Comparison of ENCODE assay signal across 1 cellular context in the genomic region with DNA sequence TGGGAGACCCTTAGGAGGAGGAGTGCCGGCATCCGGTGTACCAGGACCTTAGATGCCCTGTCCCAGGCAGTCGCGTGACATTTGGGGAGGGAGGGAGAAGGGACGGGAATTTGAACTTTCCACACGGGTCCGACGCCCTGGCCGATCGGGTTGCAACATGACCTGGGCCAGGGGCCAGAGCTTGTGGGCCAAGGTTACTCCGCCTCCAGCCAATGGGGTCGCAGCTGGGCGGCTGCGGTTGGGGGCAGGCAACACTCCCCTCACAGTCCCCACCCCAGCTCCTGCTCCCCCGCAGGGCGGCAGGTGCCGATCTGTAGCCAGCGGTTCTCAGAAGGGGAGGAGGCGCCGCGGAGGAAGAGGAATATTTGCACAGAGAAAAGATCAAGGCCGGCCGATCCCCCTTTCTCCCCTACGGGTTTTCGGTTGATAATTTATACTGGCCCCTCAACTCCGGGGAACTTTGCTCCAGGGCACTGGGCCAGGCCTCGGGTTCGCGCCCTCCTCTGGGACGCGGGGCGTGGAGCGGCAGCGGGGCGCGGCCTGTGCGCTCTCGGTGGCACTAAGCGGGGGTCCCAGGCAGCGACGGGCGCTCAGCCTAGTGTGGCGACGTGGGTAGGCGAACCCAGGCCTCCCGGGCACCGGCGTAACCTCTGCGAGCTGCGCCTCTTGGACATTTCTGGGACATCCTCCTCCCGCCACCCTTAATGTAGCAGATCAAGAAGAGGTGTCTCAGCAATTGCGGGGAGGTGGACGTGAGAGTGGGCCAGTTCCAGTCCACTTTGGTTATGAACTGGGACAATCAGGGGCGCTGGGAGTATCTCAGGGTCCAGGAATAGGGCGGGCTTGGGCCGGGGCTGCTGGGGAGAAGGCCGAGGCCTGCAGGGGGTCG.
A peak's percentile ranks its signal among the peaks of the same experiment; 100 is the strongest.
TF ChIP-seq lines count a peak whose summit lies in the region.

No MANE protein-coding gene starts in this region.

TF ChIP-seq in HepG2, 621 proteins besides CTCF, POLR2A, EP300 and RAD21 (continued from another document and continues in another):
- TF ChIP-seq YEATS2 (CRISPR knock-in tag; IDR thresholded peaks at IDR 0.05; ENCODE audit: borderline replicate concordance) = no peak
- no peak; the same call in 1 of the 2 replicates for TF ChIP-seq ZNF546 (CRISPR knock-in tag; conservative IDR thresholded peaks at IDR 0.05)
- TF ChIP-seq KLF16 (CRISPR knock-in tag; IDR thresholded peaks at IDR 0.05) = peak in 1 of 2 experiments; percentile 74; a peak in 2 of 4 replicates
- TF ChIP-seq, protein P1, sequence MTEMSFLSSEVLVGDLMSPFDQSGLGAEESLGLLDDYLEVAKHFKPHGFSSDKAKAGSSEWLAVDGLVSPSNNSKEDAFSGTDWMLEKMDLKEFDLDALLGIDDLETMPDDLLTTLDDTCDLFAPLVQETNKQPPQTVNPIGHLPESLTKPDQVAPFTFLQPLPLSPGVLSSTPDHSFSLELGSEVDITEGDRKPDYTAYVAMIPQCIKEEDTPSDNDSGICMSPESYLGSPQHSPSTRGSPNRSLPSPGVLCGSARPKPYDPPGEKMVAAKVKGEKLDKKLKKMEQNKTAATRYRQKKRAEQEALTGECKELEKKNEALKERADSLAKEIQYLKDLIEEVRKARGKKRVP (CRISPR knock-in tag; IDR thresholded peaks at IDR 0.05) = peak in 1 of 2 experiments; percentile 86; a peak in 2 of 4 replicates
- TF ChIP-seq RFX3 (CRISPR knock-in tag; IDR thresholded peaks at IDR 0.05) = no peak
- TF ChIP-seq SALL1 (CRISPR knock-in tag; IDR thresholded peaks at IDR 0.05) = peak; percentile 91
- TF ChIP-seq, protein P2, sequence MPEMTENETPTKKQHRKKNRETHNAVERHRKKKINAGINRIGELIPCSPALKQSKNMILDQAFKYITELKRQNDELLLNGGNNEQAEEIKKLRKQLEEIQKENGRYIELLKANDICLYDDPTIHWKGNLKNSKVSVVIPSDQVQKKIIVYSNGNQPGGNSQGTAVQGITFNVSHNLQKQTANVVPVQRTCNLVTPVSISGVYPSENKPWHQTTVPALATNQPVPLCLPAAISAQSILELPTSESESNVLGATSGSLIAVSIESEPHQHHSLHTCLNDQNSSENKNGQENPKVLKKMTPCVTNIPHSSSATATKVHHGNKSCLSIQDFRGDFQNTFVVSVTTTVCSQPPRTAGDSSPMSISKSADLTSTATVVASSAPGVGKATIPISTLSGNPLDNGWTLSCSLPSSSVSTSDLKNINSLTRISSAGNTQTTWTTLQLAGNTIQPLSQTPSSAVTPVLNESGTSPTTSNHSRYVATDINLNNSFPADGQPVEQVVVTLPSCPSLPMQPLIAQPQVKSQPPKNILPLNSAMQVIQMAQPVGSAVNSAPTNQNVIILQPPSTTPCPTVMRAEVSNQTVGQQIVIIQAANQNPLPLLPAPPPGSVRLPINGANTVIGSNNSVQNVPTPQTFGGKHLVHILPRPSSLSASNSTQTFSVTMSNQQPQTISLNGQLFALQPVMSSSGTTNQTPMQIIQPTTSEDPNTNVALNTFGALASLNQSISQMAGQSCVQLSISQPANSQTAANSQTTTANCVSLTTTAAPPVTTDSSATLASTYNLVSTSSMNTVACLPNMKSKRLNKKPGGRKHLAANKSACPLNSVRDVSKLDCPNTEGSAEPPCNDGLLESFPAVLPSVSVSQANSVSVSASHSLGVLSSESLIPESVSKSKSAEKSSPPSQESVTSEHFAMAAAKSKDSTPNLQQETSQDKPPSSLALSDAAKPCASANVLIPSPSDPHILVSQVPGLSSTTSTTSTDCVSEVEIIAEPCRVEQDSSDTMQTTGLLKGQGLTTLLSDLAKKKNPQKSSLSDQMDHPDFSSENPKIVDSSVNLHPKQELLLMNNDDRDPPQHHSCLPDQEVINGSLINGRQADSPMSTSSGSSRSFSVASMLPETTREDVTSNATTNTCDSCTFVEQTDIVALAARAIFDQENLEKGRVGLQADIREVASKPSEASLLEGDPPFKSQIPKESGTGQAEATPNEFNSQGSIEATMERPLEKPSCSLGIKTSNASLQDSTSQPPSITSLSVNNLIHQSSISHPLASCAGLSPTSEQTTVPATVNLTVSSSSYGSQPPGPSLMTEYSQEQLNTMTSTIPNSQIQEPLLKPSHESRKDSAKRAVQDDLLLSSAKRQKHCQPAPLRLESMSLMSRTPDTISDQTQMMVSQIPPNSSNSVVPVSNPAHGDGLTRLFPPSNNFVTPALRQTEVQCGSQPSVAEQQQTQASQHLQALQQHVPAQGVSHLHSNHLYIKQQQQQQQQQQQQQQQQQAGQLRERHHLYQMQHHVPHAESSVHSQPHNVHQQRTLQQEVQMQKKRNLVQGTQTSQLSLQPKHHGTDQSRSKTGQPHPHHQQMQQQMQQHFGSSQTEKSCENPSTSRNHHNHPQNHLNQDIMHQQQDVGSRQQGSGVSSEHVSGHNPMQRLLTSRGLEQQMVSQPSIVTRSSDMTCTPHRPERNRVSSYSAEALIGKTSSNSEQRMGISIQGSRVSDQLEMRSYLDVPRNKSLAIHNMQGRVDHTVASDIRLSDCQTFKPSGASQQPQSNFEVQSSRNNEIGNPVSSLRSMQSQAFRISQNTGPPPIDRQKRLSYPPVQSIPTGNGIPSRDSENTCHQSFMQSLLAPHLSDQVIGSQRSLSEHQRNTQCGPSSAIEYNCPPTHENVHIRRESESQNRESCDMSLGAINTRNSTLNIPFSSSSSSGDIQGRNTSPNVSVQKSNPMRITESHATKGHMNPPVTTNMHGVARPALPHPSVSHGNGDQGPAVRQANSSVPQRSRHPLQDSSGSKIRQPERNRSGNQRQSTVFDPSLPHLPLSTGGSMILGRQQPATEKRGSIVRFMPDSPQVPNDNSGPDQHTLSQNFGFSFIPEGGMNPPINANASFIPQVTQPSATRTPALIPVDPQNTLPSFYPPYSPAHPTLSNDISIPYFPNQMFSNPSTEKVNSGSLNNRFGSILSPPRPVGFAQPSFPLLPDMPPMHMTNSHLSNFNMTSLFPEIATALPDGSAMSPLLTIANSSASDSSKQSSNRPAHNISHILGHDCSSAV (CRISPR knock-in tag; IDR thresholded peaks at IDR 0.05; ENCODE audit: borderline replicate concordance) = no peak
- TF ChIP-seq ZNF484 (CRISPR knock-in tag; IDR thresholded peaks at IDR 0.05; ENCODE audit: borderline replicate concordance, low read depth) = 0 out of 2 replicates have a peak, but pooled peaks have one; percentile 19
- no peak for TF ChIP-seq TSC22D2 (CRISPR knock-in tag; IDR thresholded peaks at IDR 0.05; ENCODE audit: borderline replicate concordance)
- TF ChIP-seq NFATC3 (CRISPR knock-in tag; IDR thresholded peaks at IDR 0.05) = no peak
- TF ChIP-seq, protein P3, sequence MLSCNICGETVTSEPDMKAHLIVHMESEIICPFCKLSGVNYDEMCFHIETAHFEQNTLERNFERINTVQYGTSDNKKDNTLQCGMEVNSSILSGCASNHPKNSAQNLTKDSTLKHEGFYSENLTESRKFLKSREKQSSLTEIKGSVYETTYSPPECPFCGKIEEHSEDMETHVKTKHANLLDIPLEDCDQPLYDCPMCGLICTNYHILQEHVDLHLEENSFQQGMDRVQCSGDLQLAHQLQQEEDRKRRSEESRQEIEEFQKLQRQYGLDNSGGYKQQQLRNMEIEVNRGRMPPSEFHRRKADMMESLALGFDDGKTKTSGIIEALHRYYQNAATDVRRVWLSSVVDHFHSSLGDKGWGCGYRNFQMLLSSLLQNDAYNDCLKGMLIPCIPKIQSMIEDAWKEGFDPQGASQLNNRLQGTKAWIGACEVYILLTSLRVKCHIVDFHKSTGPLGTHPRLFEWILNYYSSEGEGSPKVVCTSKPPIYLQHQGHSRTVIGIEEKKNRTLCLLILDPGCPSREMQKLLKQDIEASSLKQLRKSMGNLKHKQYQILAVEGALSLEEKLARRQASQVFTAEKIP (CRISPR knock-in tag; IDR thresholded peaks at IDR 0.05; ENCODE audit: borderline replicate concordance) = no peak
- peak; percentile 58 for TF ChIP-seq TAF15 (IDR thresholded peaks at IDR 0.05; ENCODE audit: low read depth, low read length, poor library complexity, severe bottlenecking)
- TF ChIP-seq, protein P4, sequence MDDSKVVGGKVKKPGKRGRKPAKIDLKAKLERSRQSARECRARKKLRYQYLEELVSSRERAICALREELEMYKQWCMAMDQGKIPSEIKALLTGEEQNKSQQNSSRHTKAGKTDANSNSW (CRISPR knock-in tag; IDR thresholded peaks at IDR 0.05; ENCODE audit: borderline replicate concordance) = no peak
- TF ChIP-seq, protein P5, sequence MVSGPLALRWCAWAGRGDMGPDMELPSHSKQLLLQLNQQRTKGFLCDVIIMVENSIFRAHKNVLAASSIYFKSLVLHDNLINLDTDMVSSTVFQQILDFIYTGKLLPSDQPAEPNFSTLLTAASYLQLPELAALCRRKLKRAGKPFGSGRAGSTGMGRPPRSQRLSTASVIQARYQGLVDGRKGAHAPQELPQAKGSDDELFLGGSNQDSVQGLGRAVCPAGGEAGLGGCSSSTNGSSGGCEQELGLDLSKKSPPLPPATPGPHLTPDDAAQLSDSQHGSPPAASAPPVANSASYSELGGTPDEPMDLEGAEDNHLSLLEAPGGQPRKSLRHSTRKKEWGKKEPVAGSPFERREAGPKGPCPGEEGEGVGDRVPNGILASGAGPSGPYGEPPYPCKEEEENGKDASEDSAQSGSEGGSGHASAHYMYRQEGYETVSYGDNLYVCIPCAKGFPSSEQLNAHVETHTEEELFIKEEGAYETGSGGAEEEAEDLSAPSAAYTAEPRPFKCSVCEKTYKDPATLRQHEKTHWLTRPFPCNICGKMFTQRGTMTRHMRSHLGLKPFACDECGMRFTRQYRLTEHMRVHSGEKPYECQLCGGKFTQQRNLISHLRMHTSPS (CRISPR knock-in tag; IDR thresholded peaks at IDR 0.05; ENCODE audit: low read depth) = peak; percentile 73
- peak; percentile 15; the same call in 1 of the 2 replicates for TF ChIP-seq ZNF629 (CRISPR knock-in tag; conservative IDR thresholded peaks at IDR 0.05)
- peak; percentile 99 for TF ChIP-seq CBFB (CRISPR knock-in tag; IDR thresholded peaks at IDR 0.05)
- peak; percentile 77 for TF ChIP-seq HMG20A (CRISPR knock-in tag; IDR thresholded peaks at IDR 0.05; ENCODE audit: borderline replicate concordance)
- TF ChIP-seq RBAK (CRISPR knock-in tag; IDR thresholded peaks at IDR 0.05) = no peak
- TF ChIP-seq, protein P6, sequence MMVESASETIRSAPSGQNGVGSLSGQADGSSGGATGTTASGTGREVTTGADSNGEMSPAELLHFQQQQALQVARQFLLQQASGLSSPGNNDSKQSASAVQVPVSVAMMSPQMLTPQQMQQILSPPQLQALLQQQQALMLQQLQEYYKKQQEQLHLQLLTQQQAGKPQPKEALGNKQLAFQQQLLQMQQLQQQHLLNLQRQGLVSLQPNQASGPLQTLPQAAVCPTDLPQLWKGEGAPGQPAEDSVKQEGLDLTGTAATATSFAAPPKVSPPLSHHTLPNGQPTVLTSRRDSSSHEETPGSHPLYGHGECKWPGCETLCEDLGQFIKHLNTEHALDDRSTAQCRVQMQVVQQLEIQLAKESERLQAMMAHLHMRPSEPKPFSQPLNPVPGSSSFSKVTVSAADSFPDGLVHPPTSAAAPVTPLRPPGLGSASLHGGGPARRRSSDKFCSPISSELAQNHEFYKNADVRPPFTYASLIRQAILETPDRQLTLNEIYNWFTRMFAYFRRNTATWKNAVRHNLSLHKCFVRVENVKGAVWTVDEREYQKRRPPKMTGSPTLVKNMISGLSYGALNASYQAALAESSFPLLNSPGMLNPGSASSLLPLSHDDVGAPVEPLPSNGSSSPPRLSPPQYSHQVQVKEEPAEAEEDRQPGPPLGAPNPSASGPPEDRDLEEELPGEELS (CRISPR knock-in tag; IDR thresholded peaks at IDR 0.05) = peak; percentile 90
- TF ChIP-seq ZKSCAN8 (CRISPR knock-in tag; IDR thresholded peaks at IDR 0.05; ENCODE audit: borderline replicate concordance) = no peak
- TF ChIP-seq JDP2 (CRISPR knock-in tag; IDR thresholded peaks at IDR 0.05; ENCODE audit: borderline replicate concordance) = no peak
- no peak for TF ChIP-seq RORA (CRISPR knock-in tag; IDR thresholded peaks at IDR 0.05)
- TF ChIP-seq, protein P7, sequence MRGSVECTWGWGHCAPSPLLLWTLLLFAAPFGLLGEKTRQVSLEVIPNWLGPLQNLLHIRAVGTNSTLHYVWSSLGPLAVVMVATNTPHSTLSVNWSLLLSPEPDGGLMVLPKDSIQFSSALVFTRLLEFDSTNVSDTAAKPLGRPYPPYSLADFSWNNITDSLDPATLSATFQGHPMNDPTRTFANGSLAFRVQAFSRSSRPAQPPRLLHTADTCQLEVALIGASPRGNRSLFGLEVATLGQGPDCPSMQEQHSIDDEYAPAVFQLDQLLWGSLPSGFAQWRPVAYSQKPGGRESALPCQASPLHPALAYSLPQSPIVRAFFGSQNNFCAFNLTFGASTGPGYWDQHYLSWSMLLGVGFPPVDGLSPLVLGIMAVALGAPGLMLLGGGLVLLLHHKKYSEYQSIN (CRISPR knock-in tag; IDR thresholded peaks at IDR 0.05; ENCODE audit: borderline replicate concordance) = no peak
- TF ChIP-seq FOXA3 (CRISPR knock-in tag; IDR thresholded peaks at IDR 0.05) = peak; percentile 56
- TF ChIP-seq, protein P8, sequence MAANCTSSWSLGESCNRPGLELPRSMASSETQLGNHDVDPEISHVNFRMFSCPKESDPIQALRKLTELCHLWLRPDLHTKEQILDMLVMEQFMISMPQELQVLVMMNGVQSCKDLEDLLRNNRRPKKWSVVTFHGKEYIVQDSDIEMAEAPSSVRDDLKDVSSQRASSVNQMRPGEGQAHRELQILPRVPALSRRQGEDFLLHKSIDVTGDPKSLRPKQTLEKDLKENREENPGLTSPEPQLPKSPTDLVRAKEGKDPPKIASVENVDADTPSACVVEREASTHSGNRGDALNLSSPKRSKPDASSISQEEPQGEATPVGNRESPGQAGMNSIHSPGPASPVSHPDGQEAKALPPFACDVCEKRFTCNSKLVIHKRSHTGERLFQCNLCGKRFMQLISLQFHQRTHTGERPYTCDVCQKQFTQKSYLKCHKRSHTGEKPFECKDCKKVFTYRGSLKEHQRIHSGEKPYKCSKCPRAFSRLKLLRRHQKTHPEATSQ (CRISPR knock-in tag; IDR thresholded peaks at IDR 0.05; ENCODE audit: borderline replicate concordance) = peak; percentile 29; the same call in 1 of the 2 replicates
- no peak for TF ChIP-seq ZNF337 (CRISPR knock-in tag; IDR thresholded peaks at IDR 0.05; ENCODE audit: borderline replicate concordance, low read depth)
- TF ChIP-seq SOX5 (CRISPR knock-in tag; IDR thresholded peaks at IDR 0.05; ENCODE audit: borderline replicate concordance) = peak; percentile 89
- TF ChIP-seq ETV5 (CRISPR knock-in tag; IDR thresholded peaks at IDR 0.05; ENCODE audit: borderline replicate concordance) = peak; percentile 62
- TF ChIP-seq NR2F2 (IDR thresholded peaks at IDR 0.05; ENCODE audit: borderline replicate concordance, low read depth) = peak; percentile 95
- TF ChIP-seq ZNF530 (CRISPR knock-in tag; IDR thresholded peaks at IDR 0.05; ENCODE audit: low read depth) = no peak
- peak; percentile 38; the same call in 1 of the 2 replicates for TF ChIP-seq ZSCAN21 (CRISPR knock-in tag; IDR thresholded peaks at IDR 0.05; ENCODE audit: borderline replicate concordance)
- TF ChIP-seq, protein P9, sequence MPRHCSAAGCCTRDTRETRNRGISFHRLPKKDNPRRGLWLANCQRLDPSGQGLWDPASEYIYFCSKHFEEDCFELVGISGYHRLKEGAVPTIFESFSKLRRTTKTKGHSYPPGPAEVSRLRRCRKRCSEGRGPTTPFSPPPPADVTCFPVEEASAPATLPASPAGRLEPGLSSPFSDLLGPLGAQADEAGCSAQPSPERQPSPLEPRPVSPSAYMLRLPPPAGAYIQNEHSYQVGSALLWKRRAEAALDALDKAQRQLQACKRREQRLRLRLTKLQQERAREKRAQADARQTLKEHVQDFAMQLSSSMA (CRISPR knock-in tag; IDR thresholded peaks at IDR 0.05) = 0 out of 2 replicates have a peak, but pooled peaks have one; percentile 18
